Comparison of ENCODE assay signal across 8 cellular contexts in genomic region chr6:117264487-117265424, GRCh38. TPM values are rescaled to one million over a fixed set of nuclear protein-coding genes. Genes with fewer than 3 reads are reported as not detected.
DNase-seq lines count a peak whose midpoint lies in the region; TF ChIP-seq lines count a peak whose summit lies in the region.

No MANE protein-coding gene starts in this region.

- no peak for TF ChIP-seq POLR2A in ovary (IDR thresholded peaks at IDR 0.05)

- no peak overlapping the region for H3K27ac ChIP-seq in ovary

- peaks cover 88% of the 10 kb centered on the region for H3K27me3 ChIP-seq in H7 (ENCODE audit: control insufficient read depth, insufficient read depth, low read length)
- no peaks in the 10 kb centered on the region for H3K27me3 ChIP-seq in ovary

- H3K4me3 ChIP-seq in H7 (ENCODE audit: insufficient read depth, low read depth, low read length) (peak overlapping the region; percentile 48), fibroblast of pulmonary artery (replicated peaks; ENCODE audit: low read depth, low read length) (peak overlapping the region; percentile 39), ovary (peak overlapping the region; percentile 3)

- DNase-seq in EL (peak; percentile 32), H7 (peak; percentile 61), SK-N-DZ (ENCODE audit: low spot score) (peak; percentile 10), fibroblast of pulmonary artery (ENCODE audit: low read depth) (peak; percentile 16), ovary (no peak), foreskin melanocyte (no peak), cerebellum (ENCODE audit: low spot score) (no peak)
- DNase-seq in effector CD8-positive, alpha-beta T cell (lab: John Stamatoyannopoulos, UW): no peak

- WGBS in ovary, 3 donors: 1 to 2% (median 2%) methylated on average over 46 of the region's 46 CpGs

- H3K4me1 ChIP-seq in ovary (ENCODE audit: insufficient read depth): peaks cover 8% of the 10 kb centered on the region

- no peaks in the 10 kb centered on the region for H3K36me3 ChIP-seq in H7 (replicated peaks; ENCODE audit: control insufficient read depth, insufficient read depth, low read length)
- no peaks in the 10 kb centered on the region for H3K36me3 ChIP-seq in ovary

- intact Hi-C loops in ovary (cut with DNase I): no loop called here

- H3K9me3 ChIP-seq in ovary: peaks cover 0 to 4% of the 10 kb centered on the region in 2 donors

- no peak for TF ChIP-seq EP300 in ovary (IDR thresholded peaks at IDR 0.05)

- TF ChIP-seq CTCF in fibroblast of pulmonary artery (IDR thresholded peaks at IDR 0.05; ENCODE audit: low read length, missing control alignments) (no peak), ovary (IDR thresholded peaks at IDR 0.05) (no peak)

RNA-seq across cellular contexts. Expression of gene VGLL2, which starts 0.6 kb away (rescaled TPM):
- not detected in 2 replicates for total RNA-seq in H7 (2014; rRNA removed; shearing (Covaris generic))
- polyA plus RNA-seq in SK-N-DZ (2014; cell fraction: cytosol; rRNA removed): not detected in 2 replicates
- not detected in 2 replicates for polyA plus RNA-seq in SK-N-DZ (2014; cell fraction: nucleus; rRNA removed)
- under 1 TPM in 1 of 7 donors, not detected in 6; 0.25 TPM for total RNA-seq in ovary
- not detected for polyA plus RNA-seq in ovary
- not detected for total RNA-seq in cerebellum

Comparison
In these comparisons a context has a peak if more than half of its experiments do, and no peak if none do; other contexts are left out.
1. DNase-seq: peak in EL (single experiment), H7 (single experiment), SK-N-DZ (single experiment) and fibroblast of pulmonary artery (single experiment); none in ovary (0 of 5), foreskin melanocyte (single experiment), cerebellum (single experiment) and effector CD8-positive, alpha-beta T cell (single experiment).
2. Peak in every context shown above with its lines, with median percentiles within 50 percentile points of each other: H3K4me3 ChIP-seq.